8 cellular contexts compared by ENCODE assay signal in genomic region chr7:78510580-78511188, GRCh38.
A peak's percentile ranks its signal among the peaks of the same experiment; 100 is the strongest.
DNase-seq lines count a peak whose midpoint lies in the region; ATAC-seq, FAIRE-seq and TF ChIP-seq lines count a peak whose summit lies in the region.

No MANE protein-coding gene starts in this region.

- H3K4me3 ChIP-seq in bronchial epithelial cell (ENCODE audit: low read depth, low read length): no peak overlapping the region

- TF ChIP-seq CTCF in bronchial epithelial cell (IDR thresholded peaks at IDR 0.05; ENCODE audit: insufficient read depth, low read length, severe bottlenecking): peak; percentile 78

- peak; percentile 60 for DNase-seq in NCI-H2107 treated with DMSO at 0.1 percent for 48 hours (lab: John Stamatoyannopoulos, UW; ENCODE audit: unreplicated experiment)
- DNase-seq in NCI-H2107 (lab: John Stamatoyannopoulos, UW): no peak
- peak; percentile 44 for DNase-seq in NCI-H460 (ENCODE audit: extremely low read depth, low read depth)
- peak; percentile 43 for DNase-seq in bronchial epithelial cell (ENCODE audit: low read depth)
- peak; percentile 35 to 41 for DNase-seq in lung microvascular endothelial cell (ENCODE audit: low read depth in 2 of 2)
- DNase-seq in T1000 (lab: John Stamatoyannopoulos, UW): no peak
- DNase-seq in middle frontal gyrus (ENCODE audit: extremely low spot score, low spot score): no peak

- peak; percentile 79 for ATAC-seq in HG02852 (IDR thresholded peaks at IDR 0.05; ENCODE audit: unreplicated experiment)

- H3K36me3 ChIP-seq in bronchial epithelial cell (ENCODE audit: control insufficient read depth, insufficient read depth, low read length): no peaks in the 10 kb centered on the region

- FAIRE-seq in bronchial epithelial cell (lab: Jason Lieb, UNC): no peak

- no peaks in the 10 kb centered on the region for H3K27me3 ChIP-seq in bronchial epithelial cell (ENCODE audit: control insufficient read depth, insufficient read depth, low read length)

Comparison
In these comparisons a context has a peak if more than half of its experiments do, and no peak if none do; other contexts are left out.
1. DNase-seq: peak in NCI-H2107 treated with DMSO at 0.1 percent for 48 hours (single experiment), NCI-H460 (single experiment), bronchial epithelial cell (single experiment) and lung microvascular endothelial cell (2 of 2); none in NCI-H2107 (single experiment), T1000 (single experiment) and middle frontal gyrus (single experiment).